In genomic region chr9:70218767-70219166, GRCh38 we compare ENCODE assay signal across 30 cellular contexts. TPM values are rescaled to one million over a fixed set of nuclear protein-coding genes. Genes with fewer than 3 reads are reported as not detected.
DNase-seq lines count a peak whose midpoint lies in the region; ATAC-seq, FAIRE-seq and TF ChIP-seq lines count a peak whose summit lies in the region.
"Had no signal": no experiment of that assay in that cellular context is flagged by ENCODE, and none has a peak within 500 bp of the region (broad histone marks: within the 10 kb centered on the region; RNA-seq: fewer than 3 reads in every experiment).

No MANE protein-coding gene starts in this region.

- H3K4me1 Mint-ChIP-seq in HFFc6 (ENCODE audit: low read depth), result peaks cover 68% of the 10 kb centered on the region
- H3K4me1 Mint-ChIP-seq: activated CD8-positive, alpha-beta memory T cell treated with anti-CD3 and anti-CD28 coated beads, Interleukin-2, amount 10 ng/mL, durations not matched to agents 7 days and 5 days; CD4-positive, CD25-positive, alpha-beta regulatory T cell; stimulated activated naive B cell treated with anti-CD40 and anti-IgM and Interleukin-4, amounts not matched to agents 10 μg/mL and 1 μg/mL and 100 μg/mL, for 72 hours; WTC11 had no signal

- peak overlapping the region; percentile 77 for H3K27ac Mint-ChIP-seq in HFFc6
- H3K27ac Mint-ChIP-seq: activated CD8-positive, alpha-beta memory T cell treated with anti-CD3 and anti-CD28 coated beads, Interleukin-2, amount 10 ng/mL, durations not matched to agents 7 days and 5 days; activated naive CD4-positive, alpha-beta T cell treated with anti-CD3 and anti-CD28 coated beads for 36 hours; CD4-positive, CD25-positive, alpha-beta regulatory T cell; natural killer cell treated with Interleukin-12 subunit alpha and Interleukin-12 subunit beta and Interleukin-15 and Interleukin-18, amount 100 ng/mL, for 72 hours; stimulated activated naive B cell treated with anti-CD40 and anti-IgM and Interleukin-4, amounts not matched to agents 10 μg/mL and 1 μg/mL and 100 μg/mL, for 72 hours; WTC11 had no signal

- H3K4me3 ChIP-seq in AG10803 (ENCODE audit: low read length) (no peak overlapping the region), bronchial epithelial cell (ENCODE audit: low read depth, low read length) (no peak overlapping the region)
- H3K4me3 ChIP-seq: ovary, right atrium auricular region, testis had no signal

- DNase-seq in AG10803 (ENCODE audit: low read depth), result peak; percentile 67
- DNase-seq in HFFc6, result peak; percentile 79
- peak; percentile 22 for DNase-seq in bronchial epithelial cell (ENCODE audit: low read depth)
- peak; percentile 28 for DNase-seq in iris pigment epithelial cell (ENCODE audit: low read depth)
- DNase-seq in HuH-7 (ENCODE audit: low spot score), result no peak
- DNase-seq in NCI-H526 (lab: John Stamatoyannopoulos, UW), result no peak
- DNase-seq: activated CD4-positive, alpha-beta T cell treated with anti-CD3 and anti-CD28 coated beads, Interleukin-2, amount 50 U/mL, for 1 hour; activated CD8-positive, alpha-beta memory T cell treated with anti-CD3 and anti-CD28 coated beads, Interleukin-2, amount 10 ng/mL, durations not matched to agents 7 days and 5 days; activated naive CD4-positive, alpha-beta T cell treated with anti-CD3 and anti-CD28 coated beads for 36 hours; CD4-positive, CD25-positive, alpha-beta regulatory T cell; central memory CD4-positive, alpha-beta T cell; GOT3; hypothalamus; left ventricle myocardium superior; NCI-H1436; NCI-H2107; NCI-H446; ovary; stimulated activated CD4-positive, alpha-beta T cell treated with anti-CD3 and anti-CD28 coated beads, Interleukin-4, amount 100 ng/mL, for 24 hours; stimulated activated naive B cell treated with anti-CD40 and anti-IgM and Interleukin-4, amounts not matched to agents 10 μg/mL and 1 μg/mL and 100 μg/mL, for 72 hours; T-helper 9 cell; testis had no signal

- no peaks in the 10 kb centered on the region for H3K36me3 ChIP-seq in bronchial epithelial cell (ENCODE audit: control insufficient read depth, insufficient read depth, low read length)
- H3K36me3 ChIP-seq: ovary had no signal

- H3K27me3 ChIP-seq in bronchial epithelial cell (ENCODE audit: control insufficient read depth, insufficient read depth, low read length), result no peaks in the 10 kb centered on the region
- H3K27me3 ChIP-seq: ovary, right atrium auricular region, testis had no signal

- peak overlapping the region; percentile 49; the same call in 1 of the 2 replicates for H3K4me3 Mint-ChIP-seq in HFFc6
- H3K4me3 Mint-ChIP-seq: activated CD8-positive, alpha-beta memory T cell treated with anti-CD3 and anti-CD28 coated beads, Interleukin-2, amount 10 ng/mL, durations not matched to agents 7 days and 5 days; activated naive CD4-positive, alpha-beta T cell treated with anti-CD3 and anti-CD28 coated beads for 36 hours; CD4-positive, CD25-positive, alpha-beta regulatory T cell; natural killer cell treated with Interleukin-12 subunit alpha and Interleukin-12 subunit beta and Interleukin-15 and Interleukin-18, amount 100 ng/mL, for 72 hours; stimulated activated naive B cell treated with anti-CD40 and anti-IgM and Interleukin-4, amounts not matched to agents 10 μg/mL and 1 μg/mL and 100 μg/mL, for 72 hours; WTC11 had no signal

- no peaks in the 10 kb centered on the region for H3K27me3 Mint-ChIP-seq in HFFc6 (ENCODE audit: insufficient read depth)
- H3K27me3 Mint-ChIP-seq: activated CD8-positive, alpha-beta memory T cell treated with anti-CD3 and anti-CD28 coated beads, Interleukin-2, amount 10 ng/mL, durations not matched to agents 7 days and 5 days; CD4-positive, CD25-positive, alpha-beta regulatory T cell; stimulated activated naive B cell treated with anti-CD40 and anti-IgM and Interleukin-4, amounts not matched to agents 10 μg/mL and 1 μg/mL and 100 μg/mL, for 72 hours had no signal

- no peak for TF ChIP-seq CTCF in AG10803 (conservative IDR thresholded peaks at IDR 0.05; ENCODE audit: low read length)
- TF ChIP-seq CTCF in HFFc6 (IDR thresholded peaks at IDR 0.05), result no peak
- no peak for TF ChIP-seq CTCF in bronchial epithelial cell (IDR thresholded peaks at IDR 0.05; ENCODE audit: insufficient read depth, low read length, severe bottlenecking)

- H3K36me3 Mint-ChIP-seq in HFFc6 (ENCODE audit: low read depth), result peaks cover 20% of the 10 kb centered on the region

- no peak for ATAC-seq in GM19452 (IDR thresholded peaks at IDR 0.05; ENCODE audit: unreplicated experiment)
- no peak for ATAC-seq in HG03439 (IDR thresholded peaks at IDR 0.05; ENCODE audit: unreplicated experiment)
- ATAC-seq: activated CD8-positive, alpha-beta memory T cell treated with anti-CD3 and anti-CD28 coated beads, Interleukin-2, amount 10 ng/mL, durations not matched to agents 7 days and 5 days; left ventricle myocardium superior; natural killer cell treated with Interleukin-12 subunit alpha and Interleukin-12 subunit beta and Interleukin-15 and Interleukin-18, amount 100 ng/mL, for 72 hours; stimulated activated naive B cell treated with anti-CD40 and anti-IgM and Interleukin-4, amounts not matched to agents 10 μg/mL and 1 μg/mL and 100 μg/mL, for 72 hours; WTC11 had no signal

- FAIRE-seq in bronchial epithelial cell (lab: Jason Lieb, UNC), result no peak
- FAIRE-seq: D721Med, frontal cortex, urothelium cell line had no signal

- no peaks in the 10 kb centered on the region for H3K9me3 Mint-ChIP-seq in HFFc6

RNA-seq across cellular contexts. Expression of gene SMC5, which starts 40.0 kb away (rescaled TPM):
- 10 to 100 TPM; 16.4 to 20.3 (median 19.2) TPM for total RNA-seq in HFFc6 (2021; fragmentation: NEBNext Ultra II Directional; extraction: Animal tissue kit (Norgen Biotek cat#: 25700))
- total RNA-seq in bronchial epithelial cell, result 15.2 and 16.6 TPM in 2 replicates

Comparison
In these comparisons a context has a peak if more than half of its experiments do, and no peak if none do; other contexts are left out.
1. DNase-seq: peak in AG10803 (single experiment), HFFc6 (single experiment), bronchial epithelial cell (single experiment) and iris pigment epithelial cell (single experiment); none in HuH-7 (single experiment) and NCI-H526 (0 of 2).